31 cellular contexts compared by ENCODE assay signal in genomic region chr2:907706-908105, GRCh38. TPM values are rescaled to one million over a fixed set of nuclear protein-coding genes. Genes with fewer than 3 reads are reported as not detected.
"Had no signal": no experiment of that assay in that cellular context is flagged by ENCODE, and none has a peak within 500 bp of the region (broad histone marks: within the 10 kb centered on the region; RNA-seq: fewer than 3 reads in every experiment).

No MANE protein-coding gene starts in this region.

- H3K4me3 ChIP-seq: adrenal gland, body of pancreas, breast epithelium, K562, Peyer's patch, SJSA1 had no signal

- H3K27ac ChIP-seq: adrenal gland, body of pancreas, breast epithelium, Peyer's patch, SJSA1 had no signal

- DNase-seq: activated CD4-positive, alpha-beta T cell treated with anti-CD3 and anti-CD28 coated beads, Interleukin-2, amount 10 ng/mL, durations not matched to agents 24 days and 14 days; activated CD4-positive, alpha-beta T cell treated with anti-CD3 and anti-CD28 coated beads, Interleukin-2, amount 50 U/mL, for 4 hours; activated CD8-positive, alpha-beta T cell treated with anti-CD3 and anti-CD28 coated beads for 36 hours; activated effector memory CD4-positive, alpha-beta T cell treated with anti-CD3 and anti-CD28 coated beads, Interleukin-2, amount 50 U/mL, for 16 hours; activated naive CD4-positive, alpha-beta T cell; activated naive CD4-positive, alpha-beta T cell treated with anti-CD3 and anti-CD28 coated beads, Interleukin-2, amount 50 U/mL, for 16 hours; activated naive CD8-positive, alpha-beta T cell treated with anti-CD3 and anti-CD28 coated beads, Interleukin-2, amount 10 ng/mL, durations not matched to agents 7 days and 5 days; activated T-cell treated with anti-CD3 and anti-CD28 coated beads, Interleukin-2, amount 50 U/mL, for 1 hour; activated T-cell treated with anti-CD3 and anti-CD28 coated beads, Interleukin-2, amount 50 U/mL, for 72 hours; body of pancreas; NCI-H1092 treated with DMSO at 0.1 percent for 48 hours; NCI-H146; NCI-H2029 treated with DMSO at 0.1 percent for 48 hours; NCI-H226; NCI-H446 treated with DMSO at 0.1 percent for 48 hours; NCI-H524; NCI-H82; NK-92 treated with Interleukin-12 subunit alpha and Interleukin-12 subunit beta, amount 100 ng/mL, for 24 hours; PC-3; Peyer's patch; RPMI8226; SHP77 treated with DMSO at 0.1 percent for 48 hours; SK-N-SH had no signal

- H3K27me3 Mint-ChIP-seq: activated CD4-positive, alpha-beta T cell treated with anti-CD3 and anti-CD28 coated beads, Interleukin-2, amount 10 ng/mL, durations not matched to agents 24 days and 14 days; activated CD8-positive, alpha-beta T cell treated with anti-CD3 and anti-CD28 coated beads for 36 hours; activated naive CD8-positive, alpha-beta T cell treated with anti-CD3 and anti-CD28 coated beads, Interleukin-2, amount 10 ng/mL, durations not matched to agents 7 days and 5 days; activated T-helper 17 cell treated with anti-CD3 and anti-CD28 coated beads, Interleukin-2, amount 50 U/mL, for 72 hours had no signal

- H3K4me1 ChIP-seq: adrenal gland, body of pancreas, breast epithelium, Peyer's patch, SJSA1 had no signal

- H3K9me3 Mint-ChIP-seq: activated CD8-positive, alpha-beta T cell treated with anti-CD3 and anti-CD28 coated beads for 36 hours; activated T-helper 17 cell treated with anti-CD3 and anti-CD28 coated beads, Interleukin-2, amount 50 U/mL, for 72 hours had no signal

- H3K4me2 ChIP-seq: SK-N-SH had no signal

- H3K4me1 Mint-ChIP-seq: activated CD4-positive, alpha-beta T cell treated with anti-CD3 and anti-CD28 coated beads, Interleukin-2, amount 10 ng/mL, durations not matched to agents 24 days and 14 days; activated T-helper 17 cell treated with anti-CD3 and anti-CD28 coated beads, Interleukin-2, amount 50 U/mL, for 72 hours had no signal

- H3K27ac Mint-ChIP-seq: activated CD4-positive, alpha-beta T cell treated with anti-CD3 and anti-CD28 coated beads, Interleukin-2, amount 10 ng/mL, durations not matched to agents 24 days and 14 days; activated CD8-positive, alpha-beta T cell treated with anti-CD3 and anti-CD28 coated beads for 36 hours; activated naive CD8-positive, alpha-beta T cell treated with anti-CD3 and anti-CD28 coated beads, Interleukin-2, amount 10 ng/mL, durations not matched to agents 7 days and 5 days; activated T-cell treated with anti-CD3 and anti-CD28 coated beads, Interleukin-2, amount 50 U/mL, for 72 hours; activated T-helper 17 cell treated with anti-CD3 and anti-CD28 coated beads, Interleukin-2, amount 50 U/mL, for 72 hours; T-helper 1 cell treated with Interleukin-12 subunit alpha and Interleukin-12 subunit beta and Interleukin-4 antibody, amounts not matched to agents 30 μg/mL and 1 μg/mL, for 36 hours; T-helper 2 cell treated with Interferon-gamma antibody and Interleukin-4, amounts not matched to agents 5 μg/mL and 100 μg/mL, for 36 hours had no signal

- H3K9me3 ChIP-seq: adrenal gland, body of pancreas, breast epithelium, Peyer's patch, SJSA1, SK-N-SH had no signal

- H3K9ac ChIP-seq: SK-N-SH had no signal

- ATAC-seq: activated CD8-positive, alpha-beta T cell treated with anti-CD3 and anti-CD28 coated beads for 36 hours; activated T-cell treated with anti-CD3 and anti-CD28 coated beads, Interleukin-2, amount 50 U/mL, for 72 hours; activated T-helper 17 cell treated with anti-CD3 and anti-CD28 coated beads, Interleukin-2, amount 50 U/mL, for 72 hours; body of pancreas; K562; PC-3 had no signal

- H3K36me3 ChIP-seq: adrenal gland, breast epithelium, Peyer's patch, SJSA1 had no signal

- H3K27me3 ChIP-seq: adrenal gland, body of pancreas, breast epithelium, Peyer's patch, SJSA1 had no signal

- H3K4me3 Mint-ChIP-seq: activated CD4-positive, alpha-beta T cell treated with anti-CD3 and anti-CD28 coated beads, Interleukin-2, amount 10 ng/mL, durations not matched to agents 24 days and 14 days; activated CD8-positive, alpha-beta T cell treated with anti-CD3 and anti-CD28 coated beads for 36 hours; activated naive CD8-positive, alpha-beta T cell treated with anti-CD3 and anti-CD28 coated beads, Interleukin-2, amount 10 ng/mL, durations not matched to agents 7 days and 5 days; activated T-cell treated with anti-CD3 and anti-CD28 coated beads, Interleukin-2, amount 50 U/mL, for 72 hours; activated T-helper 17 cell treated with anti-CD3 and anti-CD28 coated beads, Interleukin-2, amount 50 U/mL, for 72 hours; T-helper 1 cell treated with Interleukin-12 subunit alpha and Interleukin-12 subunit beta and Interleukin-4 antibody, amounts not matched to agents 30 μg/mL and 1 μg/mL, for 36 hours; T-helper 2 cell treated with Interferon-gamma antibody and Interleukin-4, amounts not matched to agents 5 μg/mL and 100 μg/mL, for 36 hours had no signal

RNA-seq across cellular contexts. Expression of gene SNTG2, which starts 42.9 kb away (rescaled TPM):
- total RNA-seq: activated CD4-positive, alpha-beta T cell treated with anti-CD3 and anti-CD28 coated beads, Interleukin-2, amount 10 ng/mL, durations not matched to agents 24 days and 14 days; K562; M059J; PC-3 had no signal
- polyA plus RNA-seq: K562, SK-N-SH had no signal
